ENCODE assay signal across 17 cellular contexts in genomic region chr6:100833972-100834574, GRCh38. TPM values are rescaled to one million over a fixed set of nuclear protein-coding genes. Genes with fewer than 3 reads are reported as not detected.
DNase-seq lines count a peak whose midpoint lies in the region; ATAC-seq, FAIRE-seq and TF ChIP-seq lines count a peak whose summit lies in the region.
"Had no signal": no experiment of that assay in that cellular context is flagged by ENCODE, and none has a peak within 500 bp of the region (broad histone marks: within the 10 kb centered on the region; RNA-seq: fewer than 3 reads in every experiment).

No MANE protein-coding gene starts in this region.

- H3K27ac Mint-ChIP-seq in Calu3 (ENCODE audit: unreplicated experiment), result peak overlapping the region; percentile 51
- H3K27ac Mint-ChIP-seq in HFFc6, result peak overlapping the region; percentile 80
- H3K27ac Mint-ChIP-seq in CD4-positive, alpha-beta T cell, result no peak overlapping the region
- H3K27ac Mint-ChIP-seq: CD4-positive, alpha-beta memory T cell had no signal

- H3K4me3 Mint-ChIP-seq in Calu3 (ENCODE audit: low read depth, unreplicated experiment), result no peak overlapping the region
- peak overlapping the region; percentile 65 for H3K4me3 Mint-ChIP-seq in HFFc6
- H3K4me3 Mint-ChIP-seq in CD4-positive, alpha-beta T cell, result no peak overlapping the region
- H3K4me3 Mint-ChIP-seq: CD4-positive, alpha-beta memory T cell had no signal

- no peaks in the 10 kb centered on the region for H3K27me3 Mint-ChIP-seq in Calu3 (ENCODE audit: unreplicated experiment)
- H3K27me3 Mint-ChIP-seq in HFFc6 (ENCODE audit: insufficient read depth), result no peaks in the 10 kb centered on the region
- no peaks in the 10 kb centered on the region for H3K27me3 Mint-ChIP-seq in CD4-positive, alpha-beta T cell
- H3K27me3 Mint-ChIP-seq: CD4-positive, alpha-beta memory T cell had no signal

- TF ChIP-seq CTCF in Calu3 (IDR thresholded peaks at IDR 0.05; ENCODE audit: unreplicated experiment) (no peak), HFFc6 (IDR thresholded peaks at IDR 0.05) (no peak)
- TF ChIP-seq CTCF in CD4-positive, alpha-beta T cell (IDR thresholded peaks at IDR 0.05), result no peak

- no peak overlapping the region for H3K27ac ChIP-seq in CD4-positive, alpha-beta T cell (ENCODE audit: low read depth, low read length)
- H3K27ac ChIP-seq: A549, RWPE1 had no signal

- BruUV-seq in Calu3 (replicated peaks; lab: Mats Ljungman, UMichigan), result no TSS peak

- no peak for ATAC-seq in CD4-positive, alpha-beta T cell (ENCODE audit: poor library complexity)
- ATAC-seq: A549 had no signal

- intact Hi-C loops in Calu3 (cut with micrococcal nuclease; ENCODE audit: unreplicated experiment), result no loop called here
- intact Hi-C loops in CD4-positive, alpha-beta T cell (cut with DNase I, micrococcal nuclease), result no loop called here

- H3K4me1 Mint-ChIP-seq in Calu3 (ENCODE audit: low read depth, unreplicated experiment), result no peaks in the 10 kb centered on the region
- peaks cover 32% of the 10 kb centered on the region for H3K4me1 Mint-ChIP-seq in HFFc6 (ENCODE audit: low read depth)
- peaks cover 30% of the 10 kb centered on the region for H3K4me1 Mint-ChIP-seq in CD4-positive, alpha-beta T cell (ENCODE audit: low read depth)

- no peaks in the 10 kb centered on the region for H3K27me3 ChIP-seq in CD4-positive, alpha-beta T cell (ENCODE audit: control insufficient read depth, insufficient read depth, low read length)

- H3K9me3 ChIP-seq in CD4-positive, alpha-beta T cell (ENCODE audit: control insufficient read depth, low read length), result no peaks in the 10 kb centered on the region
- H3K9me3 ChIP-seq: A549, HAP-1 had no signal

- H3K36me3 Mint-ChIP-seq in Calu3 (ENCODE audit: insufficient read depth, unreplicated experiment), result no peaks in the 10 kb centered on the region
- H3K36me3 Mint-ChIP-seq in HFFc6 (ENCODE audit: low read depth), result peaks cover 35% of the 10 kb centered on the region
- H3K36me3 Mint-ChIP-seq in CD4-positive, alpha-beta T cell (ENCODE audit: low read depth), result peaks cover 59% of the 10 kb centered on the region

- peak; percentile 94 for FAIRE-seq in endometrium (lab: Jason Lieb, UNC)
- FAIRE-seq: A549, D721Med had no signal

- CTCF ChIA-PET in Calu3 (lab: Charles Lee), result no interaction called here
- CTCF ChIA-PET in CD4-positive, alpha-beta T cell (lab: Charles Lee), result interaction anchor here (0.6 kb wide), 1 partner anchor 12 kb away, joined by 3 read pairs; no protein-coding TSS in a partner anchor

- DNase-seq in Calu3 (no peak), HFFc6 (peak; percentile 15), renal cortical epithelial cell (ENCODE audit: low read depth) (peak; percentile 6), islet precursor cell (no peak), kidney glomerular epithelial cell (lab: John Stamatoyannopoulos, UW) (no peak)
- no peak for DNase-seq in CD4-positive, alpha-beta T cell
- DNase-seq: CD4-positive, alpha-beta memory T cell; Karpas-422; NCI-H1417; NCI-H2029; NCI-H226; NCI-H526 treated with DMSO at 0.1 percent for 48 hours had no signal

- POLR2A ChIA-PET in CD4-positive, alpha-beta T cell (lab: Charles Lee), result no interaction called here

- H3K9me3 Mint-ChIP-seq in Calu3 (ENCODE audit: low read depth, unreplicated experiment) (no peaks in the 10 kb centered on the region), HFFc6 (no peaks in the 10 kb centered on the region)
- H3K9me3 Mint-ChIP-seq in CD4-positive, alpha-beta T cell, result peaks cover 6% of the 10 kb centered on the region

RNA-seq across cellular contexts. Expression of gene ASCC3, which starts 47.1 kb away (rescaled TPM):
- 40.5 and 45.6 TPM in 2 replicates for total RNA-seq in Calu3 (2022)
- total RNA-seq in HFFc6 (2021; fragmentation: NEBNext Ultra II Directional; extraction: Animal tissue kit (Norgen Biotek cat#: 25700)), result 100 to 1,000 TPM in 1 of 6 experiments, 10 to 100 TPM in 5; 96.1 to 101 (median 97.8) TPM
- total RNA-seq in renal cortical epithelial cell, result 102 and 112 TPM in 2 replicates
- total RNA-seq in CD4-positive, alpha-beta T cell, result 10 to 100 TPM; 28.9 to 30.4 TPM

Comparison
In these comparisons a context has a peak if more than half of its experiments do, and no peak if none do; other contexts are left out.
1. DNase-seq: peak in HFFc6 (single experiment) and renal cortical epithelial cell (single experiment); none in Calu3 (single experiment), CD4-positive, alpha-beta T cell (0 of 10), islet precursor cell (single experiment) and kidney glomerular epithelial cell (single experiment).